Comparison of ENCODE assay signal across 20 cellular contexts in the genomic region with DNA sequence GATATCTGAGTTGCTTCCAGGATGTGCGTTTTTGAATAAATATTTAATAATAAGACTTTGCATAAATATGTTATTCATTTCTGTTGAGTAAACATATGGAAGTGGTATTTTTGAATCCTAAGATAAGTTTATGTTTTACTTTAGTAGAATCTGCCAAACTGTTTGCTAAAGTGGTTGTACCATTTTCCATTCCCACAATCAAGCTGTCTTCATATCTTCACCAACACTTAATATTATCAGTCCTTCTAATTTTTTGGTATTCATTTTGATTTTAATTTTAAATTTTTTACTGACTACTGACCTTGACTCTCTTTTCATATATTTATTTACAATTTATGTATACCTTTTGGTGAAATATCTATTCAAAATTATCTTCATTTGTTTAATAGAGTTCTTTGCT.
A peak's percentile ranks its signal among the peaks of the same experiment; 100 is the strongest.
DNase-seq lines count a peak whose midpoint lies in the region; FAIRE-seq and TF ChIP-seq lines count a peak whose summit lies in the region.
"Had no signal": no experiment of that assay in that cellular context is flagged by ENCODE, and none has a peak within 500 bp of the region (broad histone marks: within the 10 kb centered on the region; RNA-seq: fewer than 3 reads in every experiment).

No MANE protein-coding gene starts in this region.

- H3K4me1 Mint-ChIP-seq in immature natural killer cell: no peaks in the 10 kb centered on the region
- H3K4me1 Mint-ChIP-seq: B cell had no signal

- H3K27ac ChIP-seq in HEK293 (ENCODE audit: extremely low read depth, low read depth, low read length) (no peak overlapping the region), kidney (ENCODE audit: low read depth in 2 of 2, low read length in 2 of 2) (no peak overlapping the region)
- H3K27ac ChIP-seq: 22Rv1; A549; BLaER1 treated with 17β-estradiol and CSF1 and Interleukin-3, amounts not matched to agents 10 nM and 100 nM; C4-2B had no signal

- TF ChIP-seq CTCF in HEK293 (tag by site-specific recombination; IDR thresholded peaks at IDR 0.05) (no peak), kidney (IDR thresholded peaks at IDR 0.05; ENCODE audit: borderline replicate concordance, extremely low read depth, insufficient read depth) (no peak)

- peak; percentile 47 for FAIRE-seq in frontal cortex (lab: Jason Lieb, UNC)
- FAIRE-seq in kidney (lab: Jason Lieb, UNC): peak; percentile 77
- FAIRE-seq: A549, D721Med, GM12891, GM19239 had no signal

- no peak for DNase-seq in frontal cortex (ENCODE audit: low spot score in 2 of 2)
- no peak for DNase-seq in kidney
- no peak for DNase-seq in NCI-H2107 (lab: John Stamatoyannopoulos, UW)
- no peak for DNase-seq in immature natural killer cell
- DNase-seq: AML-193; Caco-2; Calu3; CD4-positive, alpha-beta T cell; CD8-positive, alpha-beta T cell; DMS79 treated with DMSO at 0.1 percent for 48 hours; GF-D8 had no signal

- H3K9ac ChIP-seq in kidney (ENCODE audit: low read length in 2 of 2): no peak overlapping the region
- H3K9ac ChIP-seq: BLaER1 treated with 17β-estradiol and CSF1 and Interleukin-3, amounts not matched to agents 10 nM and 100 nM had no signal

- H3K9me3 Mint-ChIP-seq in immature natural killer cell: peaks cover 10 to 56% (median 31%) of the 10 kb centered on the region in 6 donors

- POLR2A ChIA-PET in HEK293 (lab: Yijun Ruan, JAX): no interaction called here

- no peak overlapping the region for H3K4me3 Mint-ChIP-seq in immature natural killer cell
- H3K4me3 Mint-ChIP-seq: B cell; CD4-positive, alpha-beta T cell; CD8-positive, alpha-beta T cell had no signal

- peaks cover 0 to 1% (median 0%) of the 10 kb centered on the region in 3 donors for H3K27me3 Mint-ChIP-seq in immature natural killer cell (ENCODE audit: low read depth in 3 of 3)
- H3K27me3 Mint-ChIP-seq: B cell; CD4-positive, alpha-beta T cell had no signal

- CTCF ChIA-PET in HEK293 (lab: Yijun Ruan, JAX): interaction anchor here (0.6 kb wide), 1 partner anchor 142 kb away, joined by 5 read pairs; no protein-coding TSS in a partner anchor

- no peaks in the 10 kb centered on the region for H3K4me1 ChIP-seq in HEK293 (ENCODE audit: control insufficient read depth, insufficient read depth, low read length)
- no peaks in the 10 kb centered on the region for H3K4me1 ChIP-seq in kidney (ENCODE audit: control insufficient read depth in 1 of 2, insufficient read depth in 1 of 2, low read depth in 1 of 2, low read length in 2 of 2)
- H3K4me1 ChIP-seq: A549; BLaER1 treated with 17β-estradiol and CSF1 and Interleukin-3, amounts not matched to agents 10 nM and 100 nM; Caco-2 had no signal

- no peaks in the 10 kb centered on the region for H3K36me3 Mint-ChIP-seq in immature natural killer cell
- H3K36me3 Mint-ChIP-seq: CD8-positive, alpha-beta T cell had no signal

- no peak overlapping the region for H3K27ac Mint-ChIP-seq in immature natural killer cell
- H3K27ac Mint-ChIP-seq: B cell; CD4-positive, alpha-beta T cell; CD8-positive, alpha-beta T cell had no signal

- H3K36me3 ChIP-seq in HEK293 (ENCODE audit: control insufficient read depth in 2 of 2, insufficient read depth in 1 of 2, low read length in 2 of 2): no peaks in the 10 kb centered on the region
- no peaks in the 10 kb centered on the region for H3K36me3 ChIP-seq in kidney (ENCODE audit: control insufficient read depth in 1 of 2, insufficient read depth in 2 of 2, low read length in 2 of 2)
- H3K36me3 ChIP-seq: BLaER1 treated with 17β-estradiol and CSF1 and Interleukin-3, amounts not matched to agents 10 nM and 100 nM had no signal

- H3K9me3 ChIP-seq in HEK293 (ENCODE audit: control insufficient read depth, insufficient read depth, low read depth, low read length) (no peaks in the 10 kb centered on the region), kidney (ENCODE audit: control insufficient read depth in 1 of 2, low read length in 2 of 2) (peaks cover 3 to 8% of the 10 kb centered on the region in 2 donors)
- H3K9me3 ChIP-seq: A549 had no signal

- intact Hi-C loops in kidney (cut with DNase I): no loop called here

- no peak overlapping the region for H3K4me3 ChIP-seq in HEK293 (ENCODE audit: low read depth, low read length)
- H3K4me3 ChIP-seq in kidney (ENCODE audit: low read length in 2 of 2): no peak overlapping the region
- H3K4me3 ChIP-seq: A549; BLaER1 treated with 17β-estradiol and CSF1 and Interleukin-3, amounts not matched to agents 10 nM and 100 nM had no signal

TF ChIP-seq in HEK293, 187 proteins besides CTCF, POLR2A, EP300 and RAD21:
- no peak for TF ChIP-seq ZXDB (tag by site-specific recombination; IDR thresholded peaks at IDR 0.05)
- TF ChIP-seq ZBTB44 (tag by site-specific recombination; IDR thresholded peaks at IDR 0.05): no peak
- no peak for TF ChIP-seq ZFP41 (tag by site-specific recombination; IDR thresholded peaks at IDR 0.05; ENCODE audit: borderline replicate concordance)
- no peak for TF ChIP-seq ZNF416 (tag by site-specific recombination; IDR thresholded peaks at IDR 0.05)
- no peak for TF ChIP-seq ZBTB7A (tag by site-specific recombination; IDR thresholded peaks at IDR 0.05; ENCODE audit: low read depth)
- no peak for TF ChIP-seq ZNF76 (tag by site-specific recombination; IDR thresholded peaks at IDR 0.05; ENCODE audit: borderline replicate concordance, low read depth)
- no peak for TF ChIP-seq TCF7L2 (IDR thresholded peaks at IDR 0.05; ENCODE audit: borderline replicate concordance, low read depth, low read length)
- peak; percentile 95 for TF ChIP-seq ZNF184 (tag by site-specific recombination; IDR thresholded peaks at IDR 0.05)
TF ChIP-seq in HEK293: peak in this region for 1.
